In genomic region chr5:75736273-75736672, GRCh38 we compare ENCODE assay signal across 31 cellular contexts.
"Had no signal": no experiment of that assay in that cellular context is flagged by ENCODE, and none has a peak within 500 bp of the region (broad histone marks: within the 10 kb centered on the region; RNA-seq: fewer than 3 reads in every experiment).

No MANE protein-coding gene starts in this region.

- ATAC-seq: foreskin keratinocyte; heart left ventricle; left colon; pancreas; stimulated activated naive B cell treated with anti-CD40 and anti-IgM and Interleukin-4, amounts not matched to agents 10 μg/mL and 1 μg/mL and 100 μg/mL, for 72 hours; upper lobe of right lung had no signal

- H3K27ac ChIP-seq: esophagus muscularis mucosa, foreskin keratinocyte, heart left ventricle, pancreas, prostate gland, stomach, tibial artery, upper lobe of right lung, VCaP had no signal

- H3K36me3 ChIP-seq: esophagus muscularis mucosa, heart left ventricle, pancreas, prostate gland, stomach, tibial artery, upper lobe of right lung had no signal

- H3K9me3 ChIP-seq: pancreas, prostate gland, upper lobe of right lung had no signal

- H3K27me3 ChIP-seq: esophagus muscularis mucosa, pancreas, stomach, upper lobe of right lung had no signal

- FAIRE-seq: kidney, pancreas, TTC549 had no signal

- H3K4me1 ChIP-seq: esophagus muscularis mucosa, foreskin keratinocyte, heart left ventricle, pancreas, prostate gland, stomach, tibial artery, upper lobe of right lung had no signal

- H3K4me3 ChIP-seq: esophagus muscularis mucosa, heart left ventricle, pancreas, prostate gland, smooth muscle cell, stomach, tibial artery, upper lobe of right lung had no signal

- DNase-seq: activated CD4-positive, alpha-beta memory T cell treated with anti-CD3 and anti-CD28 coated beads for 36 hours; activated CD4-positive, alpha-beta T cell treated with anti-CD3 and anti-CD28 coated beads for 48 hours; activated CD8-positive, alpha-beta memory T cell treated with anti-CD3 and anti-CD28 coated beads, Interleukin-2, amount 50 U/mL, for 4 hours; activated gamma-delta T cell; activated naive CD4-positive, alpha-beta T cell treated with anti-CD3 and anti-CD28 coated beads, Interleukin-2, amount 10 ng/mL, durations not matched to agents 7 days and 5 days; activated T-cell treated with anti-CD3 and anti-CD28 coated beads, Interleukin-2, amount 50 U/mL, for 24 hours; amygdala; foreskin keratinocyte; heart left ventricle; immature natural killer cell; kidney; left colon; mammary epithelial cell; naive B cell; nephron progenitor cell; nucleus accumbens; pancreas; retina; stimulated activated CD4-positive, alpha-beta T cell treated with anti-CD3 and anti-CD28 coated beads, Interleukin-1b, Interleukin-23, amount 100 ng/mL, for 48 hours; stimulated activated CD4-positive, alpha-beta T cell treated with anti-CD3 and anti-CD28 coated beads, Interleukin-4, amount 100 ng/mL, for 4 hours; stimulated activated CD8-positive, alpha-beta memory T cell treated with anti-CD3 and anti-CD28 coated beads, Interleukin-4, amount 100 ng/mL, for 48 hours; stimulated activated naive B cell treated with anti-CD40 and anti-IgM and Interleukin-4, amounts not matched to agents 10 μg/mL and 1 μg/mL and 100 μg/mL, for 72 hours; stomach; T-helper 9 cell; tibial artery; upper lobe of right lung had no signal

- H3K4me2 ChIP-seq: smooth muscle cell had no signal
